8 cellular contexts compared by ENCODE assay signal in genomic region chr7:106425017-106425719, GRCh38.
DNase-seq lines count a peak whose midpoint lies in the region; ATAC-seq, FAIRE-seq and TF ChIP-seq lines count a peak whose summit lies in the region.

No MANE protein-coding gene starts in this region.

- in situ Hi-C loops in HAP-1 (cut with MboI; ENCODE audit: low sequenced_read_pairs) = no loop called here

- H3K4me3 ChIP-seq in psoas muscle (peak overlapping the region; percentile 43), HAP-1 (no peak overlapping the region)

- ATAC-seq in HG02623 (IDR thresholded peaks at IDR 0.05; ENCODE audit: unreplicated experiment) (peak; percentile 75), psoas muscle (peak; percentile 82 to 92 (median 84))

- intact Hi-C loops in psoas muscle (cut with DNase I) = loop anchor here (1.0 to 10.0 kb wide), 2 partner anchors 140 kb away; partner anchors contain the start of gene NAMPT (in 1 of the 2)

- FAIRE-seq in GM18507 (lab: Jason Lieb, UNC) = peak; percentile 89

- H3K9me3 ChIP-seq in psoas muscle (no peaks in the 10 kb centered on the region), HAP-1 (no peaks in the 10 kb centered on the region)

- H3K27ac ChIP-seq in psoas muscle = peak overlapping the region; percentile 89

- H3K36me3 ChIP-seq in psoas muscle (ENCODE audit: insufficient read depth in 1 of 2, low read depth in 1 of 2) (no peaks in the 10 kb centered on the region), HAP-1 (replicated peaks) (no peaks in the 10 kb centered on the region)

- DNase-seq in GM18507 (ENCODE audit: extremely low spot score, insufficient read length, low read depth) (peak; percentile 43), NCI-H2029 treated with DMSO at 0.1 percent for 48 hours (lab: John Stamatoyannopoulos, UW) (peak; percentile 48), fibroblast of peridontal ligament (ENCODE audit: extremely low read depth) (peak; percentile 100), psoas muscle (peak; percentile 49 to 71), HAP-1 (ENCODE audit: low spot score in 2 of 2) (no peak), 8988T (no peak)
- peak; percentile 37 to 51 (median 50) for DNase-seq in activated CD8-positive, alpha-beta memory T cell treated with anti-CD3 and anti-CD28 coated beads for 48 hours (ENCODE audit: low read depth in 2 of 3, low spot score in 2 of 3)

- no peaks in the 10 kb centered on the region for H3K27me3 ChIP-seq in psoas muscle (ENCODE audit: insufficient read depth in 3 of 3, low read length in 2 of 3)
- H3K27me3 ChIP-seq in HAP-1 (ENCODE audit: low read depth) = peaks cover 2% of the 10 kb centered on the region; the same call in 1 of the 2 replicates

- H3K4me1 ChIP-seq in psoas muscle (peaks cover 41% of the 10 kb centered on the region), HAP-1 (no peaks in the 10 kb centered on the region)

- 10 to 22% (median 14%) methylated on average over 7 of the region's 7 CpGs for WGBS in psoas muscle, 3 donors

- no peak for TF ChIP-seq CTCF in psoas muscle (IDR thresholded peaks at IDR 0.05)

Comparison
In these comparisons a context has a peak if more than half of its experiments do, and no peak if none do; other contexts are left out.
1. DNase-seq: peak in GM18507 (single experiment), NCI-H2029 treated with DMSO at 0.1 percent for 48 hours (single experiment), activated CD8-positive, alpha-beta memory T cell treated with anti-CD3 and anti-CD28 coated beads for 48 hours (3 of 3), fibroblast of peridontal ligament (single experiment) and psoas muscle (2 of 2); none in HAP-1 (0 of 2) and 8988T (single experiment).